ENCODE assay signal across 1 cellular context in genomic region chr3:38649500-38650247, GRCh38.
A peak's percentile ranks its signal among the peaks of the same experiment; 100 is the strongest.
TF ChIP-seq lines count a peak whose summit lies in the region.

SCN5A (minus strand) TSS chr3:38649687; CDS start chr3:38633307, 16,380 bp downstream.

TF ChIP-seq in HepG2, 621 proteins besides CTCF, POLR2A, EP300 and RAD21 (continued from another document):
- TF ChIP-seq POGK (CRISPR knock-in tag; conservative IDR thresholded peaks at IDR 0.05) = 0 out of 2 replicates have a peak, but pooled peaks have one; percentile 32
- TF ChIP-seq ZNF225 (CRISPR knock-in tag; IDR thresholded peaks at IDR 0.05) = no peak
- no peak for TF ChIP-seq SATB2 (CRISPR knock-in tag; IDR thresholded peaks at IDR 0.05)
- TF ChIP-seq ZBTB10 (CRISPR knock-in tag; IDR thresholded peaks at IDR 0.05; ENCODE audit: borderline replicate concordance) = no peak
- TF ChIP-seq NCOR1 (IDR thresholded peaks at IDR 0.05; ENCODE audit: borderline replicate concordance, low read length) = no peak
- peak; percentile 48; the same call in 1 of the 2 replicates for TF ChIP-seq MYC (CRISPR knock-in tag; IDR thresholded peaks at IDR 0.05; ENCODE audit: borderline replicate concordance)
- no peak for TF ChIP-seq ZNF570 (CRISPR knock-in tag; IDR thresholded peaks at IDR 0.05; ENCODE audit: borderline replicate concordance)
- peak; percentile 31; the same call in 1 of the 2 replicates for TF ChIP-seq TFDP1 (CRISPR knock-in tag; IDR thresholded peaks at IDR 0.05; ENCODE audit: borderline replicate concordance)
- peak; percentile 85 for TF ChIP-seq ARNTL (CRISPR knock-in tag; IDR thresholded peaks at IDR 0.05)
- 0 out of 2 replicates have a peak, but pooled peaks have one; percentile 16 for TF ChIP-seq MNT (IDR thresholded peaks at IDR 0.05)
- peak; percentile 49; the same call in 1 of the 2 replicates for TF ChIP-seq MAX (IDR thresholded peaks at IDR 0.05)
- no peak for TF ChIP-seq KDM1A (CRISPR knock-in tag; IDR thresholded peaks at IDR 0.05)
- no peak for TF ChIP-seq ZNF431 (CRISPR knock-in tag; IDR thresholded peaks at IDR 0.05; ENCODE audit: borderline replicate concordance, low read depth)
- TF ChIP-seq PATZ1 (CRISPR knock-in tag; IDR thresholded peaks at IDR 0.05) = 0 out of 2 replicates have a peak, but pooled peaks have one; percentile 18
- TF ChIP-seq IRF1 (CRISPR knock-in tag; IDR thresholded peaks at IDR 0.05; ENCODE audit: low read depth) = no peak
- TF ChIP-seq ZNF780A (CRISPR knock-in tag; IDR thresholded peaks at IDR 0.05) = 0 out of 2 replicates have a peak, but pooled peaks have one; percentile 25
- peak; percentile 18; the same call in 1 of the 2 replicates for TF ChIP-seq SAP130 (CRISPR knock-in tag; IDR thresholded peaks at IDR 0.05; ENCODE audit: low read depth)
- TF ChIP-seq SKIL (CRISPR knock-in tag; IDR thresholded peaks at IDR 0.05; ENCODE audit: borderline replicate concordance) = 0 out of 2 replicates have a peak, but pooled peaks have one; percentile 16
- TF ChIP-seq TEAD3 (CRISPR knock-in tag; optimal IDR thresholded peaks at IDR 0.05; ENCODE audit: borderline replicate concordance) = no peak
- 0 out of 2 replicates have a peak, but pooled peaks have one; percentile 62 for TF ChIP-seq ZNF678 (CRISPR knock-in tag; IDR thresholded peaks at IDR 0.05)
- no peak for TF ChIP-seq ZSCAN22 (CRISPR knock-in tag; IDR thresholded peaks at IDR 0.05)
- TF ChIP-seq ZNF362 (CRISPR knock-in tag; IDR thresholded peaks at IDR 0.05; ENCODE audit: borderline replicate concordance) = 0 out of 2 replicates have a peak, but pooled peaks have one; percentile 19
- TF ChIP-seq SALL2 (CRISPR knock-in tag; IDR thresholded peaks at IDR 0.05) = no peak
- no peak; the same call in 1 of the 2 replicates for TF ChIP-seq SALL1 (CRISPR knock-in tag; IDR thresholded peaks at IDR 0.05)
- no peak for TF ChIP-seq CREBL2 (CRISPR knock-in tag; IDR thresholded peaks at IDR 0.05; ENCODE audit: borderline replicate concordance)
- TF ChIP-seq ATF7-NPFF (CRISPR knock-in tag; IDR thresholded peaks at IDR 0.05; ENCODE audit: low read depth) = no peak
- 0 out of 2 replicates have a peak, but pooled peaks have one; percentile 11 for TF ChIP-seq ZNF777 (CRISPR knock-in tag; IDR thresholded peaks at IDR 0.05)
- TF ChIP-seq CREB1 (IDR thresholded peaks at IDR 0.05) = no peak
- no peak for TF ChIP-seq CREB1 (CRISPR knock-in tag; IDR thresholded peaks at IDR 0.05)
- TF ChIP-seq E2F2 (CRISPR knock-in tag; IDR thresholded peaks at IDR 0.05; ENCODE audit: borderline replicate concordance) = no peak
